In genomic region chrX:107827137-107827831, GRCh38 we compare ENCODE assay signal across 8 cellular contexts. TPM values are rescaled to one million over a fixed set of nuclear protein-coding genes. Genes with fewer than 3 reads are reported as not detected.
A peak's percentile ranks its signal among the peaks of the same experiment; 100 is the strongest.
DNase-seq lines count a peak whose midpoint lies in the region; ATAC-seq, FAIRE-seq and TF ChIP-seq lines count a peak whose summit lies in the region.

No MANE protein-coding gene starts in this region.

- TF ChIP-seq RAD21 in HepG2 (CRISPR knock-in tag; IDR thresholded peaks at IDR 0.05), result no peak

- BruUV-seq in HepG2 (replicated peaks; lab: Mats Ljungman, UMichigan), result no TSS peak

- H3K27ac ChIP-seq in HepG2 (ENCODE audit: extremely low read length, insufficient read depth, low read length), result no peak overlapping the region
- H3K27ac ChIP-seq in transverse colon, result peak overlapping the region; percentile 85 to 90 (median 88)

- TF ChIP-seq EP300 in HepG2 (IDR thresholded peaks at IDR 0.05; ENCODE audit: low read depth in 2 of 2, low read length in 2 of 2) (no peak), HepG2 (CRISPR knock-in tag; IDR thresholded peaks at IDR 0.05; ENCODE audit: borderline replicate concordance) (no peak), transverse colon (IDR thresholded peaks at IDR 0.05; ENCODE audit: low read depth) (no peak)

- peak overlapping the region; percentile 77 for H3K4me3 Mint-ChIP-seq in activated CD4-positive, alpha-beta T cell treated with anti-CD3 and anti-CD28 coated beads, Interleukin-2, amount 10 ng/mL, durations not matched to agents 24 days and 14 days
- H3K4me3 Mint-ChIP-seq in brain, result peak overlapping the region; percentile 61 to 89 (median 80)

- H3K36me3 Mint-ChIP-seq in activated CD4-positive, alpha-beta T cell treated with anti-CD3 and anti-CD28 coated beads, Interleukin-2, amount 10 ng/mL, durations not matched to agents 24 days and 14 days (ENCODE audit: low read depth), result no peaks in the 10 kb centered on the region
- no peaks in the 10 kb centered on the region for H3K36me3 Mint-ChIP-seq in brain

- intact Hi-C loops in activated CD4-positive, alpha-beta T cell treated with anti-CD3 and anti-CD28 coated beads, Interleukin-2, amount 10 ng/mL, durations not matched to agents 24 days and 14 days (cut with micrococcal nuclease), result loop anchor here (5.0 to 10.0 kb wide), 2 partner anchors 112 to 150 kb away; no protein-coding TSS in a partner anchor
- intact Hi-C loops in HepG2 (cut with micrococcal nuclease; ENCODE audit: unreplicated experiment) (no loop called here), transverse colon (cut with DNase I; ENCODE audit: low total_unique reads) (no loop called here)

- FAIRE-seq in HepG2 (lab: Jason Lieb, UNC), result no peak

- H3K4me2 ChIP-seq in HepG2 (ENCODE audit: low read depth, low read length), result peak overlapping the region; percentile 58; the same call in 1 of the 2 replicates

- H2AFZ ChIP-seq in HepG2 (ENCODE audit: low read length), result no peak overlapping the region

- H3K4me3 ChIP-seq in HepG2 (replicated peaks in 1 of 3; ENCODE audit: insufficient read depth in 1 of 3, low read depth in 2 of 3, low read length in 3 of 3), result no peak overlapping the region
- peak overlapping the region in 3 of 4 donors; percentile 47 to 64 (median 47) for H3K4me3 ChIP-seq in transverse colon

- WGBS in HepG2 (ENCODE audit: low lambda C conversion rate), result 13% methylated on average over 9 of the region's 9 CpGs
- WGBS in transverse colon (ENCODE audit: low coverage in 1 of 2), 2 donors, result 39% methylated on average over 9 of the region's 9 CpGs; no CpG with 5 or more reads in 1 of the 2 donors

- H3K36me3 ChIP-seq in HepG2 (replicated peaks in 1 of 2; ENCODE audit: control insufficient read depth in 1 of 2, insufficient read depth in 2 of 2, low read length in 2 of 2), result no peaks in the 10 kb centered on the region
- H3K36me3 ChIP-seq in transverse colon, result no peaks in the 10 kb centered on the region

- H3K27me3 ChIP-seq in HepG2 (ENCODE audit: control insufficient read depth in 1 of 2, insufficient read depth in 2 of 2, low read length in 2 of 2) (peaks cover 1 to 13% of the 10 kb centered on the region in 2 experiments; a peak in 3 of 5 replicates), transverse colon (no peaks in the 10 kb centered on the region)

- H3K27ac Mint-ChIP-seq in activated CD4-positive, alpha-beta T cell treated with anti-CD3 and anti-CD28 coated beads, Interleukin-2, amount 10 ng/mL, durations not matched to agents 24 days and 14 days, result peak overlapping the region; percentile 81
- peak overlapping the region in 3 of 5 experiments; percentile 56 to 82 (median 75) for H3K27ac Mint-ChIP-seq in brain

- no peaks in the 10 kb centered on the region for H3K9me3 Mint-ChIP-seq in activated CD4-positive, alpha-beta T cell treated with anti-CD3 and anti-CD28 coated beads, Interleukin-2, amount 10 ng/mL, durations not matched to agents 24 days and 14 days
- peaks cover 0 to 3% (median 1%) of the 10 kb centered on the region in 5 experiments for H3K9me3 Mint-ChIP-seq in brain

- H3K79me2 ChIP-seq in HepG2 (ENCODE audit: insufficient read depth, low read length), result no peaks in the 10 kb centered on the region

- in situ Hi-C loops in HepG2 (cut with HindIII; ENCODE audit: extremely low pct_ligation_motif_present, low pct_unique_long_range_greater_than_20kb) (no loop called here), transverse colon (cut with MboI; ENCODE audit: low pct_ligation_motif_present in 1 of 4, low pct_unique_long_range_greater_than_20kb in 1 of 4, low sequenced_read_pairs in 3 of 4) (no loop called here)

- H3K9ac ChIP-seq in HepG2 (ENCODE audit: insufficient read depth, low read depth, low read length), result no peak overlapping the region

- CTCF ChIA-PET in HepG2 (lab: Yijun Ruan, JAX; ENCODE audit: low intra/inter-chr PET ratio, low total read pairs), result no interaction called here

- no peak for TF ChIP-seq POLR2A in HepG2 (IDR thresholded peaks at IDR 0.05; ENCODE audit: insufficient read depth in 1 of 2, low read depth in 2 of 2, low read length in 2 of 2)
- TF ChIP-seq POLR2A in transverse colon (IDR thresholded peaks at IDR 0.05), result no peak

- no peaks in the 10 kb centered on the region for H4K20me1 ChIP-seq in HepG2 (ENCODE audit: insufficient read depth, low read length)

- DNase-seq in activated CD4-positive, alpha-beta T cell treated with anti-CD3 and anti-CD28 coated beads, Interleukin-2, amount 10 ng/mL, durations not matched to agents 24 days and 14 days, result peak; percentile 52
- no peak for DNase-seq in activated CD4-positive, alpha-beta T cell treated with anti-CD3 and anti-CD28 coated beads, Interleukin-2, amount 50 U/mL, for 4 hours
- DNase-seq in HepG2 (ENCODE audit: low spot score) (no peak), transverse colon (no peak), NAMALWA (ENCODE audit: low spot score) (no peak), NCI-H510A treated with DMSO at 0.1 percent for 48 hours (lab: John Stamatoyannopoulos, UW) (no peak)

- H3K4me1 Mint-ChIP-seq in activated CD4-positive, alpha-beta T cell treated with anti-CD3 and anti-CD28 coated beads, Interleukin-2, amount 10 ng/mL, durations not matched to agents 24 days and 14 days, result peaks cover 18% of the 10 kb centered on the region
- peaks cover 32% of the 10 kb centered on the region for H3K4me1 Mint-ChIP-seq in brain

- POLR2A ChIA-PET in HepG2 (lab: Yijun Ruan, JAX), result no interaction called here

- TF ChIP-seq CTCF in brain (conservative IDR thresholded peaks at IDR 0.05) (no peak), HepG2 (CRISPR knock-in tag; IDR thresholded peaks at IDR 0.05) (no peak), transverse colon (IDR thresholded peaks at IDR 0.05) (no peak)

- H3K4me1 ChIP-seq in HepG2 (ENCODE audit: insufficient read depth, low read length) (no peaks in the 10 kb centered on the region), transverse colon (peaks cover 0 to 6% (median 2%) of the 10 kb centered on the region in 4 donors)

- H3K9me3 ChIP-seq in HepG2 (ENCODE audit: low read length), result no peaks in the 10 kb centered on the region
- no peaks in the 10 kb centered on the region for H3K9me3 ChIP-seq in transverse colon

- ATAC-seq in HepG2 (no peak), GM19324 (IDR thresholded peaks at IDR 0.05; ENCODE audit: low FRiP score, unreplicated experiment) (no peak)

- peaks cover 10% of the 10 kb centered on the region for H3K27me3 Mint-ChIP-seq in activated CD4-positive, alpha-beta T cell treated with anti-CD3 and anti-CD28 coated beads, Interleukin-2, amount 10 ng/mL, durations not matched to agents 24 days and 14 days
- H3K27me3 Mint-ChIP-seq in brain, result peaks cover 21% of the 10 kb centered on the region

RNA-seq across cellular contexts. Expression of gene MID2, which starts 1.6 kb away (rescaled TPM):
- 4.5 and 5.2 TPM in 2 replicates for total RNA-seq in activated CD4-positive, alpha-beta T cell treated with anti-CD3 and anti-CD28 coated beads, Interleukin-2, amount 10 ng/mL, durations not matched to agents 24 days and 14 days
- 1.6 TPM for polyA plus RNA-seq in brain (ENCODE audit: insufficient read depth, low read depth, low replicate concordance)
- 0.09 TPM in 1 of 2 replicates, not detected in the other for total RNA-seq in HepG2 (2016; rRNA removed; fragmentation: Illumina TruSeq; extraction: Trizol)
- total RNA-seq in HepG2 (2016; cell fraction: cytosol; rRNA removed; fragmentation: Illumina TruSeq; extraction: Trizol; ENCODE audit: low read depth), result not detected in 2 replicates
- 0.13 TPM in 1 of 2 replicates, not detected in the other for total RNA-seq in HepG2 (2016; cell fraction: insoluble cytoplasmic fraction; rRNA removed; fragmentation: Illumina TruSeq; extraction: Trizol)
- total RNA-seq in HepG2 (2016; cell fraction: membrane; rRNA removed; fragmentation: Illumina TruSeq; extraction: Trizol), result 0.17 and 0.19 TPM in 2 replicates
- total RNA-seq in HepG2 (2016; cell fraction: nucleus; rRNA removed; fragmentation: Illumina TruSeq; extraction: Trizol), result not detected in 2 replicates
- 0.05 TPM in 1 of 2 replicates, not detected in the other for polyA plus RNA-seq in HepG2 (2011; rRNA removed)
- polyA plus RNA-seq in HepG2 (2011; cell fraction: cytosol; rRNA removed), result 0.03 and 0.05 TPM in 2 replicates
- not detected in 2 replicates for polyA plus RNA-seq in HepG2 (2011; cell fraction: nucleus; rRNA removed)
- polyA plus RNA-seq in HepG2 (2012), result 0.08 TPM in 1 of 2 replicates, not detected in the other
- polyA plus RNA-seq in HepG2 (2016; cell fraction: cytosol; fragmentation: Illumina TruSeq; extraction: Trizol; ENCODE audit: low read depth), result not detected in 2 replicates
- polyA plus RNA-seq in HepG2 (2016; cell fraction: insoluble cytoplasmic fraction; fragmentation: Illumina TruSeq; extraction: Trizol; ENCODE audit: low read depth), result not detected in 2 replicates
- polyA plus RNA-seq in HepG2 (2016; cell fraction: membrane; fragmentation: Illumina TruSeq; extraction: Trizol; ENCODE audit: low read depth), result 0.08 and 0.09 TPM in 2 replicates
- polyA plus RNA-seq in HepG2 (2016; cell fraction: nucleus; fragmentation: Illumina TruSeq; extraction: Trizol; ENCODE audit: insufficient read depth, low read depth), result not detected in 2 replicates
- polyA minus RNA-seq in HepG2 (2011; rRNA and poly(A)+ RNA removed; ENCODE audit: low replicate concordance), result 0.78 and 28.0 TPM in 2 replicates
- polyA minus RNA-seq in HepG2 (2011; cell fraction: cytosol; rRNA and poly(A)+ RNA removed), result not detected in 2 replicates
- 0.26 TPM in 1 of 2 replicates, not detected in the other for polyA minus RNA-seq in HepG2 (2011; cell fraction: nucleus; rRNA and poly(A)+ RNA removed)
- total RNA-seq in transverse colon, result 10 to 100 TPM in 2 of 4 donors, 1 to 10 TPM in 2; 4.6 to 76.6 (median 12.8) TPM

RNA-seq across cellular contexts. Expression of gene NCBP2L, which starts 49.8 kb away (rescaled TPM):
- total RNA-seq in activated CD4-positive, alpha-beta T cell treated with anti-CD3 and anti-CD28 coated beads, Interleukin-2, amount 10 ng/mL, durations not matched to agents 24 days and 14 days, result not detected in 2 replicates
- polyA plus RNA-seq in brain (ENCODE audit: insufficient read depth, low read depth, low replicate concordance) (not detected), HepG2 (2011; rRNA removed) (not detected in 2 replicates)
- total RNA-seq in HepG2 (2016; rRNA removed; fragmentation: Illumina TruSeq; extraction: Trizol) (not detected in 2 replicates), transverse colon (not detected)
- not detected in 2 replicates for total RNA-seq in HepG2 (2016; cell fraction: cytosol; rRNA removed; fragmentation: Illumina TruSeq; extraction: Trizol; ENCODE audit: low read depth)
- not detected in 2 replicates for total RNA-seq in HepG2 (2016; cell fraction: insoluble cytoplasmic fraction; rRNA removed; fragmentation: Illumina TruSeq; extraction: Trizol)
- not detected in 2 replicates for total RNA-seq in HepG2 (2016; cell fraction: membrane; rRNA removed; fragmentation: Illumina TruSeq; extraction: Trizol)
- total RNA-seq in HepG2 (2016; cell fraction: nucleus; rRNA removed; fragmentation: Illumina TruSeq; extraction: Trizol), result not detected in 2 replicates
- polyA plus RNA-seq in HepG2 (2011; cell fraction: cytosol; rRNA removed), result not detected in 2 replicates
- not detected in 2 replicates for polyA plus RNA-seq in HepG2 (2011; cell fraction: nucleus; rRNA removed)
- polyA plus RNA-seq in HepG2 (2012), result not detected in 2 replicates
- polyA plus RNA-seq in HepG2 (2016; cell fraction: cytosol; fragmentation: Illumina TruSeq; extraction: Trizol; ENCODE audit: low read depth), result not detected in 2 replicates
- polyA plus RNA-seq in HepG2 (2016; cell fraction: insoluble cytoplasmic fraction; fragmentation: Illumina TruSeq; extraction: Trizol; ENCODE audit: low read depth), result not detected in 2 replicates
- polyA plus RNA-seq in HepG2 (2016; cell fraction: membrane; fragmentation: Illumina TruSeq; extraction: Trizol; ENCODE audit: low read depth), result not detected in 2 replicates
- polyA plus RNA-seq in HepG2 (2016; cell fraction: nucleus; fragmentation: Illumina TruSeq; extraction: Trizol; ENCODE audit: insufficient read depth, low read depth), result not detected in 2 replicates
- polyA minus RNA-seq in HepG2 (2011; rRNA and poly(A)+ RNA removed; ENCODE audit: low replicate concordance), result not detected in 2 replicates
- polyA minus RNA-seq in HepG2 (2011; cell fraction: cytosol; rRNA and poly(A)+ RNA removed), result not detected in 2 replicates
- polyA minus RNA-seq in HepG2 (2011; cell fraction: nucleus; rRNA and poly(A)+ RNA removed), result not detected in 2 replicates

RNA-seq across cellular contexts. Expression of gene TSC22D3, which starts 51.7 kb away (rescaled TPM):
- 17.4 and 18.2 TPM in 2 replicates for total RNA-seq in activated CD4-positive, alpha-beta T cell treated with anti-CD3 and anti-CD28 coated beads, Interleukin-2, amount 10 ng/mL, durations not matched to agents 24 days and 14 days
- polyA plus RNA-seq in brain (ENCODE audit: insufficient read depth, low read depth, low replicate concordance) (44.9 TPM), HepG2 (2011; rRNA removed) (1.5 and 1.9 TPM in 2 replicates)
- total RNA-seq in HepG2 (2016; rRNA removed; fragmentation: Illumina TruSeq; extraction: Trizol) (0.42 and 0.82 TPM in 2 replicates), transverse colon (100 to 1,000 TPM; 146 to 349 (median 202) TPM)
- total RNA-seq in HepG2 (2016; cell fraction: cytosol; rRNA removed; fragmentation: Illumina TruSeq; extraction: Trizol; ENCODE audit: low read depth), result 0.20 and 0.26 TPM in 2 replicates
- total RNA-seq in HepG2 (2016; cell fraction: insoluble cytoplasmic fraction; rRNA removed; fragmentation: Illumina TruSeq; extraction: Trizol), result 0.88 and 1.1 TPM in 2 replicates
- total RNA-seq in HepG2 (2016; cell fraction: membrane; rRNA removed; fragmentation: Illumina TruSeq; extraction: Trizol), result 0.87 and 1.00 TPM in 2 replicates
- 0.96 and 1.3 TPM in 2 replicates for total RNA-seq in HepG2 (2016; cell fraction: nucleus; rRNA removed; fragmentation: Illumina TruSeq; extraction: Trizol)
- 1.5 and 2.0 TPM in 2 replicates for polyA plus RNA-seq in HepG2 (2011; cell fraction: cytosol; rRNA removed)
- 2.1 and 3.0 TPM in 2 replicates for polyA plus RNA-seq in HepG2 (2011; cell fraction: nucleus; rRNA removed)
- polyA plus RNA-seq in HepG2 (2012), result 0.66 and 5.9 TPM in 2 replicates
- polyA plus RNA-seq in HepG2 (2016; cell fraction: cytosol; fragmentation: Illumina TruSeq; extraction: Trizol; ENCODE audit: low read depth), result 0.26 and 0.36 TPM in 2 replicates
- polyA plus RNA-seq in HepG2 (2016; cell fraction: insoluble cytoplasmic fraction; fragmentation: Illumina TruSeq; extraction: Trizol; ENCODE audit: low read depth), result 0.88 and 1.0 TPM in 2 replicates
- 0.31 and 0.46 TPM in 2 replicates for polyA plus RNA-seq in HepG2 (2016; cell fraction: membrane; fragmentation: Illumina TruSeq; extraction: Trizol; ENCODE audit: low read depth)
- 0.88 and 0.94 TPM in 2 replicates for polyA plus RNA-seq in HepG2 (2016; cell fraction: nucleus; fragmentation: Illumina TruSeq; extraction: Trizol; ENCODE audit: insufficient read depth, low read depth)
- 0.92 and 43.9 TPM in 2 replicates for polyA minus RNA-seq in HepG2 (2011; rRNA and poly(A)+ RNA removed; ENCODE audit: low replicate concordance)
- polyA minus RNA-seq in HepG2 (2011; cell fraction: cytosol; rRNA and poly(A)+ RNA removed), result 2.8 and 3.3 TPM in 2 replicates
- 3.6 and 5.1 TPM in 2 replicates for polyA minus RNA-seq in HepG2 (2011; cell fraction: nucleus; rRNA and poly(A)+ RNA removed)

Comparison
In these comparisons a context has a peak if more than half of its experiments do, and no peak if none do; other contexts are left out.
1. H3K4me3 ChIP-seq: peak in transverse colon (3 of 4); none in HepG2 (0 of 3).